ENCODE assay signal across 8 cellular contexts in genomic region chr2:216108967-216109921, GRCh38.
DNase-seq lines count a peak whose midpoint lies in the region; ATAC-seq and TF ChIP-seq lines count a peak whose summit lies in the region.

TSS of gene XRCC5 (plus strand) at chr2:216109348. CDS start at chr2:216109437, 89 bp downstream.

- ATAC-seq in HG02623 (IDR thresholded peaks at IDR 0.05; ENCODE audit: unreplicated experiment): peak; percentile 50

- H3K4me1 Mint-ChIP-seq in activated naive CD4-positive, alpha-beta T cell treated with anti-CD3 and anti-CD28 coated beads, Interleukin-2, amount 50 U/mL, for 24 hours: peaks cover 51% of the 10 kb centered on the region

- TF ChIP-seq CTCF in GM06990 (IDR thresholded peaks at IDR 0.05; ENCODE audit: insufficient read depth, low read length, poor library complexity, severe bottlenecking): no peak

- peak within 1 kb of the TSS; percentile 100 for H3K4me3 Mint-ChIP-seq in activated naive CD4-positive, alpha-beta T cell treated with anti-CD3 and anti-CD28 coated beads, Interleukin-2, amount 50 U/mL, for 24 hours

- peak within 1 kb of the TSS; percentile 99 for H3K4me3 ChIP-seq in GM06990 (replicated peaks; ENCODE audit: low read depth, low read length)

- H3K9me3 Mint-ChIP-seq in activated naive CD4-positive, alpha-beta T cell treated with anti-CD3 and anti-CD28 coated beads, Interleukin-2, amount 50 U/mL, for 24 hours: no peaks in the 10 kb centered on the region

- H3K27me3 Mint-ChIP-seq in activated naive CD4-positive, alpha-beta T cell treated with anti-CD3 and anti-CD28 coated beads, Interleukin-2, amount 50 U/mL, for 24 hours: no peaks in the 10 kb centered on the region

- DNase-seq in GM06990 (ENCODE audit: extremely low read depth, insufficient read length) (peak; percentile 98), NCI-H1105 (lab: John Stamatoyannopoulos, UW) (peak; percentile 95), SKM-1 (lab: John Stamatoyannopoulos, UW; ENCODE audit: unreplicated experiment) (peak; percentile 88), germinal center (ENCODE audit: low spot score) (peak; percentile 94), non-pigmented ciliary epithelial cell (ENCODE audit: low read depth) (peak; percentile 81), substantia nigra (lab: John Stamatoyannopoulos, UW) (peak; percentile 65 to 95 (median 89))

- H3K27me3 ChIP-seq in GM06990 (replicated peaks; ENCODE audit: control insufficient read depth, insufficient read depth, low read length): no peaks in the 10 kb centered on the region

- peak within 1 kb of the TSS; percentile 84 for H3K27ac ChIP-seq in substantia nigra (ENCODE audit: low read depth, low read length, poor library complexity, severe bottlenecking)

- peaks cover 30% of the 10 kb centered on the region for H3K36me3 Mint-ChIP-seq in activated naive CD4-positive, alpha-beta T cell treated with anti-CD3 and anti-CD28 coated beads, Interleukin-2, amount 50 U/mL, for 24 hours

- peaks cover 7% of the 10 kb centered on the region for H3K36me3 ChIP-seq in GM06990 (ENCODE audit: control insufficient read depth, insufficient read depth, low read length)

- H3K27ac Mint-ChIP-seq in activated naive CD4-positive, alpha-beta T cell treated with anti-CD3 and anti-CD28 coated beads, Interleukin-2, amount 50 U/mL, for 24 hours: peak within 1 kb of the TSS; percentile 100

Comparison
In these comparisons a context has a peak if more than half of its experiments do, and no peak if none do; other contexts are left out.
1. Peak in every context shown above with its lines: DNase-seq, ATAC-seq, H3K4me3 ChIP-seq and H3K27ac ChIP-seq.